Comparison of ENCODE assay signal across 8 cellular contexts in genomic region chrX:23782863-23783568, GRCh38. TPM values are rescaled to one million over a fixed set of nuclear protein-coding genes. Genes with fewer than 3 reads are reported as not detected.
DNase-seq lines count a peak whose midpoint lies in the region; ATAC-seq and TF ChIP-seq lines count a peak whose summit lies in the region.

Gene SAT1 (plus strand): TSS chrX:23783173. CDS start chrX:23783352, 179 bp downstream.

- peak; percentile 74 for TF ChIP-seq CTCF in colonic mucosa (IDR thresholded peaks at IDR 0.05)

- DNase-seq in C1 segment of cervical spinal cord (lab: John Stamatoyannopoulos, UW) (peak; percentile 21 to 92 (median 85)), NCI-H526 (lab: John Stamatoyannopoulos, UW) (peak; percentile 94 to 99), colonic mucosa (peak; percentile 95)
- DNase-seq in activated CD4-positive, alpha-beta T cell treated with anti-CD3 and anti-CD28 coated beads for 48 hours = peak; percentile 96
- peak; percentile 94 for DNase-seq in stimulated activated CD4-positive, alpha-beta T cell treated with anti-CD3 and anti-CD28 coated beads, Interleukin-1b, Interleukin-23, amount 100 ng/mL, for 48 hours

- no peaks in the 10 kb centered on the region for H3K9me3 ChIP-seq in colonic mucosa

- no peaks in the 10 kb centered on the region for H3K36me3 ChIP-seq in colonic mucosa

- intact Hi-C loops in colonic mucosa (cut with DNase I) = loop anchor here (5.0 kb wide), 1 partner anchor 119 kb away; no protein-coding TSS in a partner anchor

- no peaks in the 10 kb centered on the region for H3K4me1 ChIP-seq in colonic mucosa

- peak within 1 kb of the TSS; percentile 80 for H3K27ac ChIP-seq in colonic mucosa
- H3K27ac ChIP-seq in layer of hippocampus (ENCODE audit: low read depth, low read length) = peak within 1 kb of the TSS; percentile 89

- H3K4me3 ChIP-seq in colonic mucosa = peak within 1 kb of the TSS; percentile 42

- H3K9ac ChIP-seq in colonic mucosa (ENCODE audit: low read depth in 2 of 2, low read length in 2 of 2) = peak within 1 kb of the TSS; percentile 67 to 85

- H3K27me3 ChIP-seq in colonic mucosa (no peaks in the 10 kb centered on the region), layer of hippocampus (ENCODE audit: control insufficient read depth, insufficient read depth, low read length) (no peaks in the 10 kb centered on the region)

- ATAC-seq in GM19324 (IDR thresholded peaks at IDR 0.05; ENCODE audit: low FRiP score, unreplicated experiment) = peak; percentile 90
- peak; percentile 64 for ATAC-seq in HG03469 (IDR thresholded peaks at IDR 0.05; ENCODE audit: unreplicated experiment)

RNA-seq across cellular contexts. Expression of gene SAT1, which starts in this region (rescaled TPM):
- total RNA-seq in colonic mucosa = 100 to 1,000 TPM; 301 to 608 TPM

Comparison
In these comparisons a context has a peak if more than half of its experiments do, and no peak if none do; other contexts are left out.
1. Peak in every context shown above with its lines: DNase-seq, ATAC-seq, H3K4me3 ChIP-seq and H3K27ac ChIP-seq.